14 cellular contexts compared by ENCODE assay signal in the genomic region with DNA sequence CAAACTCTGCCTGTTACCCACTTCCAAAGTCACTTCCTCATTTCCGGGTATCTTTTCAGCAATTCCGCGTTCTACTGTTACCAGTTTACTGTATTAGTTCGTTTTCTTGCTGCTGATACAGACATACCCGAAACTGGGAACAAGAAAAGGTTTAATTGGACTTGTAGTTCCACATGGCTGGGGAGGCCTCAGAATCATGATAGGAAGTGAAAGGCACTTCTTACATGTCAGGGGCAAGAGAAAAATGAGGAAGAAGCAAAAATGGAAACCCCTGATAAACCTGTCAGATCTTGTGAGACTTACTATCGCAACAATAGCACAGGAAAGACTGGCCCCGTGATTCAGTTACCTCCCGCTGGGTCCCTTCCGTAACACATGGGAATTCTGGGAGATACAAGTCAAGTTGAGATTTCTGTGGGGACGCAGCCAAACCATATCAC. TPM values are rescaled to one million over a fixed set of nuclear protein-coding genes. Genes with fewer than 3 reads are reported as not detected.
DNase-seq lines count a peak whose midpoint lies in the region; ATAC-seq and TF ChIP-seq lines count a peak whose summit lies in the region.
"Had no signal": no experiment of that assay in that cellular context is flagged by ENCODE, and none has a peak within 500 bp of the region (broad histone marks: within the 10 kb centered on the region; RNA-seq: fewer than 3 reads in every experiment).

No MANE protein-coding gene starts in this region.

- no peak for ATAC-seq in activated CD4-positive, alpha-beta T cell treated with anti-CD3 and anti-CD28 coated beads for 36 hours
- ATAC-seq in central memory CD8-positive, alpha-beta T cell (replicated peaks; ENCODE audit: extremely low read depth, poor library complexity, severe bottlenecking), result no peak
- no peak for ATAC-seq in GM19035 (IDR thresholded peaks at IDR 0.05; ENCODE audit: unreplicated experiment)
- ATAC-seq: body of pancreas had no signal

- H2AK5ac ChIP-seq in trophoblast cell (ENCODE audit: low read length), result no peak overlapping the region

- intact Hi-C loops in activated CD4-positive, alpha-beta T cell treated with anti-CD3 and anti-CD28 coated beads for 36 hours (cut with DNase I, micrococcal nuclease), result no loop called here

- no peak overlapping the region for H3K4me3 Mint-ChIP-seq in activated CD4-positive, alpha-beta T cell treated with anti-CD3 and anti-CD28 coated beads for 36 hours
- no peak overlapping the region for H3K4me3 Mint-ChIP-seq in central memory CD8-positive, alpha-beta T cell

- H4K8ac ChIP-seq in trophoblast cell (ENCODE audit: low read depth, low read length), result no peak overlapping the region

- TF ChIP-seq POLR2A in NB4 (IDR thresholded peaks at IDR 0.05; ENCODE audit: extremely low read depth, insufficient read length), result no peak

- H3K23ac ChIP-seq in trophoblast cell (ENCODE audit: low read length), result no peak overlapping the region

- no peaks in the 10 kb centered on the region for H3K79me1 ChIP-seq in trophoblast cell (ENCODE audit: low read length)

- WGBS in trophoblast cell (ENCODE audit: extremely low coverage, insufficient coverage, insufficient read length), result no CpG with 5 or more reads among the region's 10 CpGs

- POLR2A ChIA-PET in activated CD4-positive, alpha-beta T cell treated with anti-CD3 and anti-CD28 coated beads for 36 hours (lab: Charles Lee), result no interaction called here

- H3K36me3 Mint-ChIP-seq in activated CD4-positive, alpha-beta T cell treated with anti-CD3 and anti-CD28 coated beads for 36 hours (ENCODE audit: low read depth), result peaks cover 57% of the 10 kb centered on the region
- H3K36me3 Mint-ChIP-seq in central memory CD8-positive, alpha-beta T cell (ENCODE audit: insufficient read depth), result peaks cover 25% of the 10 kb centered on the region

- H3K36me3 ChIP-seq in trophoblast cell (ENCODE audit: control insufficient read depth in 1 of 2, insufficient read depth in 2 of 2, low read length in 2 of 2), result peaks cover 6 to 7% of the 10 kb centered on the region in 2 experiments

- peaks cover 2% of the 10 kb centered on the region for H3K9me3 ChIP-seq in trophoblast cell (ENCODE audit: insufficient read depth, low read depth, low read length)
- H3K9me3 ChIP-seq: body of pancreas had no signal

- no peak overlapping the region for H3K9ac ChIP-seq in trophoblast cell (ENCODE audit: low read length)

- DNase-seq in activated CD4-positive, alpha-beta T cell treated with anti-CD3 and anti-CD28 coated beads for 36 hours, result no peak
- DNase-seq in activated CD4-positive, alpha-beta T cell treated with anti-CD3 and anti-CD28 coated beads, Interleukin-2, amount 50 U/mL, for 1 hour, result no peak
- peak; percentile 80 for DNase-seq in NB4 (ENCODE audit: low read depth)
- no peak for DNase-seq in central memory CD8-positive, alpha-beta T cell (ENCODE audit: low spot score in 2 of 2)
- DNase-seq in trophoblast cell, result peak in 1 of 2 donors; percentile 21
- DNase-seq in stimulated activated CD4-positive, alpha-beta T cell treated with anti-CD3 and anti-CD28 coated beads, Interleukin-1b, Interleukin-23, amount 100 ng/mL, for 48 hours, result no peak
- no peak for DNase-seq in NCI-H774 (lab: John Stamatoyannopoulos, UW)
- DNase-seq: NCI-H1105 treated with DMSO at 0.1 percent for 48 hours, NCI-H526 had no signal

- peaks cover 24% of the 10 kb centered on the region for H3K9me3 Mint-ChIP-seq in activated CD4-positive, alpha-beta T cell treated with anti-CD3 and anti-CD28 coated beads for 36 hours (ENCODE audit: low read depth)
- no peaks in the 10 kb centered on the region for H3K9me3 Mint-ChIP-seq in central memory CD8-positive, alpha-beta T cell

- no peak overlapping the region for H3K4me2 ChIP-seq in trophoblast cell (ENCODE audit: low read length)

- H3K4me1 Mint-ChIP-seq in activated CD4-positive, alpha-beta T cell treated with anti-CD3 and anti-CD28 coated beads for 36 hours, result peaks cover 57% of the 10 kb centered on the region
- peaks cover 79% of the 10 kb centered on the region for H3K4me1 Mint-ChIP-seq in central memory CD8-positive, alpha-beta T cell

- H2BK120ac ChIP-seq in trophoblast cell (ENCODE audit: insufficient read depth, low read length, poor library complexity), result no peak overlapping the region

- H3K14ac ChIP-seq in trophoblast cell (ENCODE audit: low read length), result no peak overlapping the region

- no peak overlapping the region for H3K18ac ChIP-seq in trophoblast cell (ENCODE audit: low read length)

- no peak overlapping the region for H2BK5ac ChIP-seq in trophoblast cell (ENCODE audit: low read depth, low read length, poor library complexity)

- no peaks in the 10 kb centered on the region for H3K4me1 ChIP-seq in trophoblast cell (ENCODE audit: control insufficient read depth in 1 of 2, insufficient read depth in 2 of 2, low read length in 2 of 2)
- H3K4me1 ChIP-seq: body of pancreas had no signal

- no peak overlapping the region for H2AFZ ChIP-seq in trophoblast cell (ENCODE audit: insufficient read depth, low read length, poor library complexity)

- H3K79me2 ChIP-seq in trophoblast cell (ENCODE audit: control insufficient read depth, insufficient read depth, low read length, poor library complexity), result peaks cover 24% of the 10 kb centered on the region

- H3K27ac Mint-ChIP-seq in activated CD4-positive, alpha-beta T cell treated with anti-CD3 and anti-CD28 coated beads for 36 hours, result peak overlapping the region; percentile 11
- H3K27ac Mint-ChIP-seq in central memory CD8-positive, alpha-beta T cell (ENCODE audit: low read depth), result peak overlapping the region; percentile 20

- TF ChIP-seq CTCF in NB4 (IDR thresholded peaks at IDR 0.05; ENCODE audit: low read depth, low read length), result no peak

- H3K27ac ChIP-seq in trophoblast cell (ENCODE audit: low read depth, low read length), result no peak overlapping the region
- H3K27ac ChIP-seq: 22Rv1, body of pancreas, epithelial cell of prostate had no signal

- H4K91ac ChIP-seq in trophoblast cell (ENCODE audit: low read depth, low read length), result no peak overlapping the region

- H3K4ac ChIP-seq in trophoblast cell (ENCODE audit: low read depth, low read length), result peak overlapping the region; percentile 95

- CTCF ChIA-PET in activated CD4-positive, alpha-beta T cell treated with anti-CD3 and anti-CD28 coated beads for 36 hours (lab: Charles Lee), result interaction anchor here (0.7 kb wide), 1 partner anchor 113 kb away, joined by 3 read pairs; no protein-coding TSS in a partner anchor

- no peaks in the 10 kb centered on the region for H3K27me3 Mint-ChIP-seq in activated CD4-positive, alpha-beta T cell treated with anti-CD3 and anti-CD28 coated beads for 36 hours
- H3K27me3 Mint-ChIP-seq in central memory CD8-positive, alpha-beta T cell, result no peaks in the 10 kb centered on the region

- H4K12ac ChIP-seq in trophoblast cell (ENCODE audit: low read depth, low read length), result no peak overlapping the region

- H2BK12ac ChIP-seq in trophoblast cell (ENCODE audit: low read length), result no peak overlapping the region

- H3K4me3 ChIP-seq in NB4 (ENCODE audit: low read depth, low read length) (no peak overlapping the region), trophoblast cell (ENCODE audit: low read depth, low read length) (no peak overlapping the region)
- H3K4me3 ChIP-seq: body of pancreas, skin epidermis had no signal

- H3K27me3 ChIP-seq in trophoblast cell (ENCODE audit: insufficient read depth, low read length), result no peaks in the 10 kb centered on the region
- H3K27me3 ChIP-seq: body of pancreas had no signal

RNA-seq across cellular contexts. Expression of a gene that starts 30.9 kb away (rescaled TPM):
- 100 to 1,000 TPM; 163 to 167 TPM for total RNA-seq in activated CD4-positive, alpha-beta T cell treated with anti-CD3 and anti-CD28 coated beads for 36 hours
- polyA plus RNA-seq in trophoblast cell (2013), result 134 and 136 TPM in 2 replicates
